Comparison of ENCODE assay signal across 9 cellular contexts in genomic region chr10:71708301-71708703, GRCh38. TPM values are rescaled to one million over a fixed set of nuclear protein-coding genes. Genes with fewer than 3 reads are reported as not detected.
A peak's percentile ranks its signal among the peaks of the same experiment; 100 is the strongest.
DNase-seq lines count a peak whose midpoint lies in the region; ATAC-seq and TF ChIP-seq lines count a peak whose summit lies in the region.
"Had no signal": no experiment of that assay in that cellular context is flagged by ENCODE, and none has a peak within 500 bp of the region (broad histone marks: within the 10 kb centered on the region; RNA-seq: fewer than 3 reads in every experiment).

No MANE protein-coding gene starts in this region.

- no peaks in the 10 kb centered on the region for H3F3A ChIP-seq in OCI-LY1 (ENCODE audit: insufficient read depth, low read length)

- no peaks in the 10 kb centered on the region for H3K36me3 Mint-ChIP-seq in activated T-helper 17 cell treated with anti-CD3 and anti-CD28 coated beads, Interleukin-2, amount 50 U/mL, for 72 hours (ENCODE audit: low read depth)

- no peaks in the 10 kb centered on the region for H3K27me3 Mint-ChIP-seq in activated T-helper 17 cell treated with anti-CD3 and anti-CD28 coated beads, Interleukin-2, amount 50 U/mL, for 72 hours

- TF ChIP-seq POLR2A in vagina (IDR thresholded peaks at IDR 0.05): no peak

- no peak overlapping the region for H2AFZ ChIP-seq in OCI-LY1 (ENCODE audit: low read length)

- H3K4me3 ChIP-seq in OCI-LY1 (ENCODE audit: low read depth, low read length, poor library complexity, severe bottlenecking): no peak overlapping the region
- H3K4me3 ChIP-seq in fibroblast of the aortic adventitia (ENCODE audit: low read depth, low read length): no peak overlapping the region
- peak overlapping the region in 1 of 2 experiments; percentile 14 for H3K4me3 ChIP-seq in neutrophil (ENCODE audit: low read depth in 1 of 2, low read length in 1 of 2)
- no peak overlapping the region for H3K4me3 ChIP-seq in vagina

- H3K4me1 Mint-ChIP-seq in activated T-helper 17 cell treated with anti-CD3 and anti-CD28 coated beads, Interleukin-2, amount 50 U/mL, for 72 hours: peaks cover 18% of the 10 kb centered on the region

- DNase-seq in NCI-H748 (lab: John Stamatoyannopoulos, UW; ENCODE audit: unreplicated experiment) (peak; percentile 43), NCI-H748 treated with DMSO at 0.1 percent for 48 hours (lab: John Stamatoyannopoulos, UW) (no peak), fibroblast of the aortic adventitia (ENCODE audit: low read depth) (peak; percentile 40), vagina (ENCODE audit: extremely low spot score in 2 of 2) (no peak), NCI-H2029 treated with DMSO at 0.1 percent for 48 hours (lab: John Stamatoyannopoulos, UW) (no peak)

- no peak overlapping the region for H3K4me3 Mint-ChIP-seq in activated T-helper 17 cell treated with anti-CD3 and anti-CD28 coated beads, Interleukin-2, amount 50 U/mL, for 72 hours

- H3K9me3 ChIP-seq in OCI-LY1 (ENCODE audit: low read length): no peaks in the 10 kb centered on the region
- no peaks in the 10 kb centered on the region for H3K9me3 ChIP-seq in neutrophil
- no peaks in the 10 kb centered on the region for H3K9me3 ChIP-seq in vagina

- no peaks in the 10 kb centered on the region for H3K36me3 ChIP-seq in OCI-LY1 (ENCODE audit: insufficient read depth, low read length)
- H3K36me3 ChIP-seq in neutrophil: peaks cover 3% of the 10 kb centered on the region
- no peaks in the 10 kb centered on the region for H3K36me3 ChIP-seq in vagina

- TF ChIP-seq CTCF in OCI-LY1 (IDR thresholded peaks at IDR 0.05; ENCODE audit: low read length): peak; percentile 93
- peak; percentile 81 for TF ChIP-seq CTCF in fibroblast of the aortic adventitia (IDR thresholded peaks at IDR 0.05; ENCODE audit: insufficient read depth, low read length)
- peak; percentile 94 for TF ChIP-seq CTCF in neutrophil (IDR thresholded peaks at IDR 0.05)
- TF ChIP-seq CTCF in vagina (IDR thresholded peaks at IDR 0.05): peak; percentile 61 to 76 (median 65)

- no peaks in the 10 kb centered on the region for H4K20me1 ChIP-seq in OCI-LY1 (ENCODE audit: insufficient read depth, low read length)

- no peak overlapping the region for H3K4me2 ChIP-seq in OCI-LY1 (ENCODE audit: low read length)

- H3K27ac ChIP-seq in OCI-LY1 (ENCODE audit: low read depth, low read length, poor library complexity, severe bottlenecking) (no peak overlapping the region), neutrophil (no peak overlapping the region), vagina (no peak overlapping the region)
- H3K27ac ChIP-seq: epithelial cell of prostate had no signal

- H3K4me1 ChIP-seq in OCI-LY1 (ENCODE audit: insufficient read depth, low read length, severe bottlenecking) (peaks cover 15% of the 10 kb centered on the region), neutrophil (ENCODE audit: control insufficient read depth in 1 of 2, insufficient read depth in 1 of 2, low read depth in 1 of 2, low read length in 1 of 2) (peaks cover 35 to 36% of the 10 kb centered on the region in 2 experiments), vagina (peaks cover 17% of the 10 kb centered on the region)

- peaks cover 14% of the 10 kb centered on the region; the same call in 1 of the 2 replicates for H3K27me3 ChIP-seq in OCI-LY1 (ENCODE audit: insufficient read depth, low read length)
- H3K27me3 ChIP-seq in neutrophil: no peaks in the 10 kb centered on the region
- H3K27me3 ChIP-seq in vagina: no peaks in the 10 kb centered on the region

- no peaks in the 10 kb centered on the region for H3K9me3 Mint-ChIP-seq in activated T-helper 17 cell treated with anti-CD3 and anti-CD28 coated beads, Interleukin-2, amount 50 U/mL, for 72 hours

- ATAC-seq in activated T-helper 17 cell treated with anti-CD3 and anti-CD28 coated beads, Interleukin-2, amount 50 U/mL, for 72 hours (replicated peaks): peak; percentile 67

- H3K27ac Mint-ChIP-seq in activated T-helper 17 cell treated with anti-CD3 and anti-CD28 coated beads, Interleukin-2, amount 50 U/mL, for 72 hours: peak overlapping the region; percentile 12

- no peaks in the 10 kb centered on the region for H3K79me2 ChIP-seq in OCI-LY1 (ENCODE audit: insufficient read depth, low read length)

- no peaks in the 10 kb centered on the region for H3K9me2 ChIP-seq in OCI-LY1 (ENCODE audit: low read depth, low read length)

- H3K9ac ChIP-seq in OCI-LY1 (ENCODE audit: low read length): no peak overlapping the region

- intact Hi-C loops in vagina (cut with DNase I): no loop called here

RNA-seq across cellular contexts. Expression of gene C10orf105, which starts 11.3 kb away (rescaled TPM):
- total RNA-seq in activated T-helper 17 cell treated with anti-CD3 and anti-CD28 coated beads, Interleukin-2, amount 50 U/mL, for 72 hours: 1 to 10 TPM in 1 of 2 donors, under 1 TPM in 1; 0.04 to 1.0 TPM
- total RNA-seq in fibroblast of the aortic adventitia (ENCODE audit: low replicate concordance) (under 0.01 TPM in 1 of 2 replicates, not detected in the other), vagina (0.49 TPM)

Comparison
In these comparisons a context has a peak if more than half of its experiments do, and no peak if none do; other contexts are left out.
1. DNase-seq: peak in NCI-H748 (single experiment) and fibroblast of the aortic adventitia (single experiment); none in NCI-H748 treated with DMSO at 0.1 percent for 48 hours (single experiment), vagina (0 of 2) and NCI-H2029 treated with DMSO at 0.1 percent for 48 hours (single experiment).
2. Peak in every context shown above with its lines, with median percentiles within 50 percentile points of each other: CTCF ChIP-seq.